ENCODE assay signal across 8 cellular contexts in genomic region chr12:49297695-49298060, GRCh38. TPM values are rescaled to one million over a fixed set of nuclear protein-coding genes. Genes with fewer than 3 reads are reported as not detected.
A peak's percentile ranks its signal among the peaks of the same experiment; 100 is the strongest.
DNase-seq lines count a peak whose midpoint lies in the region; ATAC-seq, FAIRE-seq and TF ChIP-seq lines count a peak whose summit lies in the region.
"Had no signal": no experiment of that assay in that cellular context is flagged by ENCODE, and none has a peak within 500 bp of the region (broad histone marks: within the 10 kb centered on the region; RNA-seq: fewer than 3 reads in every experiment).

No MANE protein-coding gene starts in this region.

- peaks cover 15 to 31% (median 17%) of the 10 kb centered on the region in 3 donors for H3K4me1 Mint-ChIP-seq in CD8-positive, alpha-beta memory T cell
- H3K4me1 Mint-ChIP-seq in nephron progenitor cell, result peaks cover 17% of the 10 kb centered on the region

- no peaks in the 10 kb centered on the region for H3K36me3 Mint-ChIP-seq in CD8-positive, alpha-beta memory T cell
- H3K36me3 Mint-ChIP-seq in nephron progenitor cell (ENCODE audit: low read depth), result no peaks in the 10 kb centered on the region

- no peak for TF ChIP-seq RAD21 in K562 (CRISPR knock-in tag; conservative IDR thresholded peaks at IDR 0.05 in 1 of 2, IDR thresholded peaks at IDR 0.05 in 1 of 2)

- H3K4me2 ChIP-seq in K562 (ENCODE audit: insufficient read depth, low read length), result peak overlapping the region; percentile 85

- TF ChIP-seq EP300 in K562 (IDR thresholded peaks at IDR 0.05; ENCODE audit: low read length), result no peak

- intact Hi-C loops in K562 (cut with micrococcal nuclease) (no loop called here), upper lobe of right lung (cut with DNase I) (no loop called here)

- in situ Hi-C loops in K562 (cut with MboI), result no loop called here

- no peak for DNase-seq in CD8-positive, alpha-beta memory T cell
- DNase-seq in K562 (ENCODE audit: extremely low read depth in 1 of 4, low spot score in 3 of 4), result no peak
- no peak for DNase-seq in nephron progenitor cell
- no peak for DNase-seq in NCI-H345 (lab: John Stamatoyannopoulos, UW)
- DNase-seq in upper lobe of right lung, result no peak

- no peaks in the 10 kb centered on the region for H3K9me3 Mint-ChIP-seq in CD8-positive, alpha-beta memory T cell
- no peaks in the 10 kb centered on the region for H3K9me3 Mint-ChIP-seq in nephron progenitor cell

- H3K27ac ChIP-seq in CD8-positive, alpha-beta memory T cell (ENCODE audit: low read depth, low read length), result no peak overlapping the region
- H3K27ac ChIP-seq in HUES64 (ENCODE audit: low read depth, low read length) (no peak overlapping the region), K562 (ENCODE audit: extremely low read depth, low read depth, low read length) (no peak overlapping the region), upper lobe of right lung (no peak overlapping the region)

- H3K9ac ChIP-seq in HUES64 (ENCODE audit: low read depth, low read length) (no peak overlapping the region), K562 (ENCODE audit: insufficient read depth in 1 of 2, low read depth in 2 of 2, low read length in 2 of 2) (peak overlapping the region in 1 of 2 experiments; percentile 41; a peak in 2 of 4 replicates)

- no peak for FAIRE-seq in K562 (lab: Jason Lieb, UNC)

- peaks cover 39% of the 10 kb centered on the region for H3K27me3 ChIP-seq in CD8-positive, alpha-beta memory T cell (ENCODE audit: insufficient read depth, low read length, poor library complexity, severe bottlenecking)
- H3K27me3 ChIP-seq in HUES64 (ENCODE audit: insufficient read depth, low read length), result peaks cover 74% of the 10 kb centered on the region
- H3K27me3 ChIP-seq in K562 (ENCODE audit: control insufficient read depth in 2 of 2, insufficient read depth in 2 of 2, low read length in 2 of 2), result no peaks in the 10 kb centered on the region
- H3K27me3 ChIP-seq in upper lobe of right lung, result peaks cover 50% of the 10 kb centered on the region

- no peak for TF ChIP-seq CTCF in K562 (IDR thresholded peaks at IDR 0.05 in 2 of 3, conservative IDR thresholded peaks at IDR 0.05 in 1 of 3; ENCODE audit: insufficient read depth in 2 of 3, low read depth in 1 of 3, low read length in 3 of 3)
- no peak for TF ChIP-seq CTCF in nephron progenitor cell (IDR thresholded peaks at IDR 0.05)
- no peak for TF ChIP-seq CTCF in upper lobe of right lung (IDR thresholded peaks at IDR 0.05)

- no peak overlapping the region for H3K4me3 ChIP-seq in CD8-positive, alpha-beta memory T cell (ENCODE audit: low read length)
- H3K4me3 ChIP-seq in HUES64 (ENCODE audit: low read length) (0 out of 2 replicates have a peak overlapping the region, but pooled peaks have one; percentile 35), K562 (0 out of 2 replicates have a peak overlapping the region, but pooled peaks have one; percentile 17), upper lobe of right lung (no peak overlapping the region)

- CTCF ChIA-PET in CD8-positive, alpha-beta memory T cell (lab: Charles Lee), result interaction anchor here (0.7 to 9.8 kb wide), 7 partner anchors 10 to 69 kb away, joined by 3 to 102 read pairs (median 6); partner anchors contain the start of genes DNAJC22, SPATS2 and TROAP
- CTCF ChIA-PET in K562 (lab: Yijun Ruan, JAX; ENCODE audit: low intra/inter-chr PET ratio), result interaction anchor here (0.5 to 2.0 kb wide), 2 partner anchors 44 to 163 kb away, joined by 6 to 7 read pairs; no protein-coding TSS in a partner anchor

- H4K20me1 ChIP-seq in K562 (replicated peaks; ENCODE audit: control insufficient read depth, insufficient read depth, low read length), result no peaks in the 10 kb centered on the region

- WGBS in HUES64, result 28% methylated on average over 8 of the region's 8 CpGs
- 41% methylated on average over 6 of the region's 8 CpGs for WGBS in K562 (ENCODE audit: insufficient coverage, low coverage, missing lambda C conversion rate)

- peaks cover 47 to 56% of the 10 kb centered on the region in 2 donors for H3K27me3 Mint-ChIP-seq in CD8-positive, alpha-beta memory T cell
- H3K27me3 Mint-ChIP-seq in nephron progenitor cell (ENCODE audit: low read depth, poor library complexity), result peaks cover 100% of the 10 kb centered on the region

- no peaks in the 10 kb centered on the region for H3K79me2 ChIP-seq in K562 (ENCODE audit: control insufficient read depth, insufficient read depth, low read length)

- peaks cover 10% of the 10 kb centered on the region for H3K9me1 ChIP-seq in K562 (ENCODE audit: control insufficient read depth, insufficient read depth, low read length)

- POLR2A ChIA-PET in CD8-positive, alpha-beta memory T cell (lab: Charles Lee), result no interaction called here
- POLR2A ChIA-PET in K562 (lab: Yijun Ruan, JAX), result interaction anchor here (1.1 to 2.9 kb wide), 7 partner anchors 8 to 167 kb away, joined by 4 to 10 read pairs (median 6); partner anchors contain the start of gene TROAP

- H3K36me3 ChIP-seq in CD8-positive, alpha-beta memory T cell (ENCODE audit: insufficient read depth, low read length), result no peaks in the 10 kb centered on the region
- H3K36me3 ChIP-seq in HUES64 (ENCODE audit: insufficient read depth, low read length) (no peaks in the 10 kb centered on the region), K562 (ENCODE audit: control insufficient read depth, insufficient read depth, low read length) (no peaks in the 10 kb centered on the region), upper lobe of right lung (no peaks in the 10 kb centered on the region)

- no peak overlapping the region for H3K27ac Mint-ChIP-seq in CD8-positive, alpha-beta memory T cell
- H3K27ac Mint-ChIP-seq in nephron progenitor cell, result no peak overlapping the region

- H3K9me3 ChIP-seq in CD8-positive, alpha-beta memory T cell (ENCODE audit: low read length), result no peaks in the 10 kb centered on the region
- H3K9me3 ChIP-seq in HUES64 (ENCODE audit: insufficient read depth, low read depth, low read length) (no peaks in the 10 kb centered on the region), K562 (replicated peaks; ENCODE audit: control insufficient read depth, insufficient read depth, low read depth, low read length) (no peaks in the 10 kb centered on the region), upper lobe of right lung (no peaks in the 10 kb centered on the region)

- peak overlapping the region; percentile 80 for H2AFZ ChIP-seq in K562 (ENCODE audit: low read depth, low read length)

- peak; percentile 10 for ATAC-seq in K562
- ATAC-seq in GM21717 (IDR thresholded peaks at IDR 0.05; ENCODE audit: unreplicated experiment), result no peak
- ATAC-seq in upper lobe of right lung, result no peak

- H3K4me1 ChIP-seq in CD8-positive, alpha-beta memory T cell (ENCODE audit: insufficient read depth, low read length), result peaks cover 13% of the 10 kb centered on the region
- peaks cover 14% of the 10 kb centered on the region; the same call in 1 of the 2 replicates for H3K4me1 ChIP-seq in HUES64 (ENCODE audit: insufficient read depth, low read length)
- peaks cover 19 to 61% of the 10 kb centered on the region in 2 experiments; a peak in 4 of 5 replicates for H3K4me1 ChIP-seq in K562 (replicated peaks in 1 of 2; ENCODE audit: control insufficient read depth in 2 of 2, insufficient read depth in 2 of 2, low read length in 2 of 2)
- peaks cover 21% of the 10 kb centered on the region for H3K4me1 ChIP-seq in upper lobe of right lung

- no TSS peak for BruUV-seq in K562 (replicated peaks; lab: Mats Ljungman, UMichigan)

- TF ChIP-seq POLR2A in K562 (conservative IDR thresholded peaks at IDR 0.05), result no peak

- peak overlapping the region in 5 of 7 donors; percentile 23 to 60 (median 44) for H3K4me3 Mint-ChIP-seq in CD8-positive, alpha-beta memory T cell
- H3K4me3 Mint-ChIP-seq in nephron progenitor cell, result peak overlapping the region; percentile 57

RNA-seq across cellular contexts. Expression of gene PRPH, which starts 2.7 kb away (rescaled TPM):
- not detected for total RNA-seq in CD8-positive, alpha-beta memory T cell
- not detected for polyA plus RNA-seq in CD8-positive, alpha-beta memory T cell
- polyA plus RNA-seq in HUES64 (2013, experiment 1 of 2), result 0.80 TPM
- polyA plus RNA-seq in HUES64 (2013, experiment 2 of 2), result 1.3 TPM
- total RNA-seq in K562 (2011; cell fraction: chromatin; rRNA removed; ENCODE audit: low replicate concordance), result not detected in 2 replicates
- 0.13 and 0.67 TPM in 2 replicates for total RNA-seq in K562 (2011; cell fraction: nucleolus; rRNA removed)
- total RNA-seq in K562 (2011; cell fraction: nucleoplasm; rRNA removed), result 0.81 TPM in 1 of 2 replicates, not detected in the other
- total RNA-seq in K562 (2014; rRNA removed), result 0.27 and 1.3 TPM in 2 replicates
- total RNA-seq in K562 (2014; rRNA removed; fragmentation: Illumina TruSeq; extraction: Trizol), result 0.36 and 0.51 TPM in 2 replicates
- 0.41 TPM in 1 of 2 replicates, not detected in the other for total RNA-seq in K562 (2015; rRNA removed; fragmentation: Illumina TruSeq; extraction: Trizol)
- total RNA-seq in K562 (2021), result 0.81 and 1.6 TPM in 2 replicates
- polyA plus RNA-seq in K562 (2011; rRNA removed), result 0.71 and 1.4 TPM in 2 replicates
- 1.2 and 2.7 TPM in 2 replicates for polyA plus RNA-seq in K562 (2011; cell fraction: cytosol; rRNA removed)
- 0.65 and 1.4 TPM in 2 replicates for polyA plus RNA-seq in K562 (2011; cell fraction: nucleus; rRNA removed)
- 1.1 and 4.3 TPM in 2 replicates for polyA plus RNA-seq in K562 (2012)
- 0.97 and 1.3 TPM in 2 replicates for polyA plus RNA-seq in K562 (2014; fragmentation: Illumina TruSeq; extraction: Trizol)
- 1 to 10 TPM; 1.8 to 1.9 TPM for polyA plus RNA-seq in K562 (2014; fragmentation: Nextera tagmentation; extraction: Ambion mirVana)
- polyA plus RNA-seq in K562 (2014; rRNA removed), result 1.3 TPM in 2 replicates
- 0.84 TPM in 1 of 2 replicates, not detected in the other for polyA minus RNA-seq in K562 (2011; rRNA and poly(A)+ RNA removed)
- polyA minus RNA-seq in K562 (2011; cell fraction: cytosol; rRNA and poly(A)+ RNA removed), result not detected in 2 replicates
- polyA minus RNA-seq in K562 (2011; cell fraction: nucleus; rRNA and poly(A)+ RNA removed), result not detected in 2 replicates
- not detected for total RNA-seq in upper lobe of right lung

RNA-seq across cellular contexts. Expression of gene TROAP, which starts 25.4 kb away (rescaled TPM):
- total RNA-seq in CD8-positive, alpha-beta memory T cell, result 10 to 100 TPM; 33.6 to 35.0 TPM
- 0.79 TPM for polyA plus RNA-seq in CD8-positive, alpha-beta memory T cell
- polyA plus RNA-seq in HUES64 (2013, experiment 1 of 2), result 36.7 TPM
- 39.3 TPM for polyA plus RNA-seq in HUES64 (2013, experiment 2 of 2)
- 116 and 289 TPM in 2 replicates for total RNA-seq in K562 (2011; cell fraction: chromatin; rRNA removed; ENCODE audit: low replicate concordance)
- 173 and 178 TPM in 2 replicates for total RNA-seq in K562 (2011; cell fraction: nucleolus; rRNA removed)
- total RNA-seq in K562 (2011; cell fraction: nucleoplasm; rRNA removed), result 141 and 151 TPM in 2 replicates
- 60.4 and 60.8 TPM in 2 replicates for total RNA-seq in K562 (2014; rRNA removed)
- 39.0 and 56.5 TPM in 2 replicates for total RNA-seq in K562 (2014; rRNA removed; fragmentation: Illumina TruSeq; extraction: Trizol)
- 59.2 and 59.8 TPM in 2 replicates for total RNA-seq in K562 (2015; rRNA removed; fragmentation: Illumina TruSeq; extraction: Trizol)
- 72.9 and 83.0 TPM in 2 replicates for total RNA-seq in K562 (2021)
- polyA plus RNA-seq in K562 (2011; rRNA removed), result 46.4 and 61.0 TPM in 2 replicates
- 34.7 and 45.0 TPM in 2 replicates for polyA plus RNA-seq in K562 (2011; cell fraction: cytosol; rRNA removed)
- polyA plus RNA-seq in K562 (2011; cell fraction: nucleus; rRNA removed), result 167 and 238 TPM in 2 replicates
- polyA plus RNA-seq in K562 (2012), result 67.5 and 72.2 TPM in 2 replicates
- 171 and 183 TPM in 2 replicates for polyA plus RNA-seq in K562 (2014; fragmentation: Illumina TruSeq; extraction: Trizol)
- 10 to 100 TPM; 52.1 to 53.7 TPM for polyA plus RNA-seq in K562 (2014; fragmentation: Nextera tagmentation; extraction: Ambion mirVana)
- 101 and 112 TPM in 2 replicates for polyA plus RNA-seq in K562 (2014; rRNA removed)
- polyA minus RNA-seq in K562 (2011; rRNA and poly(A)+ RNA removed), result 26.0 and 27.1 TPM in 2 replicates
- 28.1 and 36.8 TPM in 2 replicates for polyA minus RNA-seq in K562 (2011; cell fraction: cytosol; rRNA and poly(A)+ RNA removed)
- polyA minus RNA-seq in K562 (2011; cell fraction: nucleus; rRNA and poly(A)+ RNA removed), result 70.8 and 123 TPM in 2 replicates
- 0.96 TPM for total RNA-seq in upper lobe of right lung

RNA-seq across cellular contexts. Expression of gene TUBA1C, which starts 32.8 kb away (rescaled TPM):
- total RNA-seq in CD8-positive, alpha-beta memory T cell, result 100 to 1,000 TPM; 351 to 356 TPM
- polyA plus RNA-seq in CD8-positive, alpha-beta memory T cell, result 49.5 TPM
- 677 TPM for polyA plus RNA-seq in HUES64 (2013, experiment 1 of 2)
- polyA plus RNA-seq in HUES64 (2013, experiment 2 of 2), result 683 TPM
- 176 and 423 TPM in 2 replicates for total RNA-seq in K562 (2011; cell fraction: chromatin; rRNA removed; ENCODE audit: low replicate concordance)
- total RNA-seq in K562 (2011; cell fraction: nucleolus; rRNA removed), result 383 and 414 TPM in 2 replicates
- 358 and 385 TPM in 2 replicates for total RNA-seq in K562 (2011; cell fraction: nucleoplasm; rRNA removed)
- total RNA-seq in K562 (2014; rRNA removed) (755 and 1,088 TPM in 2 replicates), K562 (2014; rRNA removed; fragmentation: Illumina TruSeq; extraction: Trizol) (779 and 914 TPM in 2 replicates), K562 (2015; rRNA removed; fragmentation: Illumina TruSeq; extraction: Trizol) (912 and 926 TPM in 2 replicates), K562 (2021) (839 and 845 TPM in 2 replicates), upper lobe of right lung (113 TPM)
- polyA plus RNA-seq in K562 (2011; rRNA removed) (2,698 and 3,950 TPM in 2 replicates), K562 (2014; fragmentation: Illumina TruSeq; extraction: Trizol) (2,770 and 3,012 TPM in 2 replicates), K562 (2014; fragmentation: Nextera tagmentation; extraction: Ambion mirVana) (1,000 to 10,000 TPM in 1 of 2 experiments, 100 to 1,000 TPM in 1; 776 to 1,185 TPM), K562 (2014; rRNA removed) (1,517 and 1,660 TPM in 2 replicates)
- polyA plus RNA-seq in K562 (2011; cell fraction: cytosol; rRNA removed), result 6,167 and 6,224 TPM in 2 replicates
- polyA plus RNA-seq in K562 (2011; cell fraction: nucleus; rRNA removed), result 965 and 1,239 TPM in 2 replicates
- 1,132 and 1,153 TPM in 2 replicates for polyA plus RNA-seq in K562 (2012)
- 2,193 and 2,971 TPM in 2 replicates for polyA minus RNA-seq in K562 (2011; rRNA and poly(A)+ RNA removed)
- polyA minus RNA-seq in K562 (2011; cell fraction: cytosol; rRNA and poly(A)+ RNA removed), result 751 and 929 TPM in 2 replicates
- 192 and 360 TPM in 2 replicates for polyA minus RNA-seq in K562 (2011; cell fraction: nucleus; rRNA and poly(A)+ RNA removed)

RNA-seq across cellular contexts. Expression of gene C1QL4, which starts 39.3 kb away (rescaled TPM):
- total RNA-seq in CD8-positive, alpha-beta memory T cell, result not detected
- not detected for polyA plus RNA-seq in CD8-positive, alpha-beta memory T cell
- polyA plus RNA-seq in HUES64 (2013, experiment 1 of 2), result 1.1 TPM
- polyA plus RNA-seq in HUES64 (2013, experiment 2 of 2), result 3.9 TPM
- 0.77 and 1.9 TPM in 2 replicates for total RNA-seq in K562 (2011; cell fraction: chromatin; rRNA removed; ENCODE audit: low replicate concordance)
- 2.7 and 2.8 TPM in 2 replicates for total RNA-seq in K562 (2011; cell fraction: nucleolus; rRNA removed)
- 1.3 and 1.9 TPM in 2 replicates for total RNA-seq in K562 (2011; cell fraction: nucleoplasm; rRNA removed)
- 2.0 and 2.1 TPM in 2 replicates for total RNA-seq in K562 (2014; rRNA removed)
- 0.10 and 0.15 TPM in 2 replicates for total RNA-seq in K562 (2014; rRNA removed; fragmentation: Illumina TruSeq; extraction: Trizol)
- 0.14 and 0.23 TPM in 2 replicates for total RNA-seq in K562 (2015; rRNA removed; fragmentation: Illumina TruSeq; extraction: Trizol)
- total RNA-seq in K562 (2021), result 1.4 and 1.5 TPM in 2 replicates
- polyA plus RNA-seq in K562 (2011; rRNA removed), result 0.35 and 0.81 TPM in 2 replicates
- polyA plus RNA-seq in K562 (2011; cell fraction: cytosol; rRNA removed), result 0.75 and 1.8 TPM in 2 replicates
- polyA plus RNA-seq in K562 (2011; cell fraction: nucleus; rRNA removed), result 2.0 and 2.9 TPM in 2 replicates
- polyA plus RNA-seq in K562 (2012), result 0.64 and 1.00 TPM in 2 replicates
- polyA plus RNA-seq in K562 (2014; fragmentation: Illumina TruSeq; extraction: Trizol), result 0.31 and 0.61 TPM in 2 replicates
- polyA plus RNA-seq in K562 (2014; fragmentation: Nextera tagmentation; extraction: Ambion mirVana), result under 1 TPM; 0.08 to 0.10 TPM
- polyA plus RNA-seq in K562 (2014; rRNA removed), result 1.2 and 1.3 TPM in 2 replicates
- 0.18 TPM in 1 of 2 replicates, not detected in the other for polyA minus RNA-seq in K562 (2011; rRNA and poly(A)+ RNA removed)
- polyA minus RNA-seq in K562 (2011; cell fraction: cytosol; rRNA and poly(A)+ RNA removed), result 0.38 and 1.0 TPM in 2 replicates
- polyA minus RNA-seq in K562 (2011; cell fraction: nucleus; rRNA and poly(A)+ RNA removed), result 0.94 and 1.00 TPM in 2 replicates
- not detected for total RNA-seq in upper lobe of right lung
- total RNA-seq: ureter had no signal

RNA-seq across cellular contexts. Expression of gene DNAJC22, which starts 49.0 kb away (rescaled TPM):
- total RNA-seq in CD8-positive, alpha-beta memory T cell, result not detected
- not detected for polyA plus RNA-seq in CD8-positive, alpha-beta memory T cell
- polyA plus RNA-seq in HUES64 (2013, experiment 1 of 2), result 0.35 TPM
- polyA plus RNA-seq in HUES64 (2013, experiment 2 of 2), result 0.57 TPM
- total RNA-seq in K562 (2011; cell fraction: chromatin; rRNA removed; ENCODE audit: low replicate concordance), result 2.1 and 4.9 TPM in 2 replicates
- 2.0 and 2.3 TPM in 2 replicates for total RNA-seq in K562 (2011; cell fraction: nucleolus; rRNA removed)
- total RNA-seq in K562 (2011; cell fraction: nucleoplasm; rRNA removed), result 1.7 and 2.2 TPM in 2 replicates
- total RNA-seq in K562 (2014; rRNA removed), result 0.50 and 0.69 TPM in 2 replicates
- 0.47 and 0.99 TPM in 2 replicates for total RNA-seq in K562 (2014; rRNA removed; fragmentation: Illumina TruSeq; extraction: Trizol)
- total RNA-seq in K562 (2015; rRNA removed; fragmentation: Illumina TruSeq; extraction: Trizol), result 0.40 and 0.45 TPM in 2 replicates
- total RNA-seq in K562 (2021), result 0.62 and 0.69 TPM in 2 replicates
- 0.83 and 1.2 TPM in 2 replicates for polyA plus RNA-seq in K562 (2011; rRNA removed)
- polyA plus RNA-seq in K562 (2011; cell fraction: cytosol; rRNA removed), result 0.80 and 0.89 TPM in 2 replicates
- polyA plus RNA-seq in K562 (2011; cell fraction: nucleus; rRNA removed), result 0.98 and 2.8 TPM in 2 replicates
- polyA plus RNA-seq in K562 (2012), result 0.30 and 0.51 TPM in 2 replicates
- 0.36 and 0.61 TPM in 2 replicates for polyA plus RNA-seq in K562 (2014; fragmentation: Illumina TruSeq; extraction: Trizol)
- polyA plus RNA-seq in K562 (2014; fragmentation: Nextera tagmentation; extraction: Ambion mirVana), result under 1 TPM; 0.10 to 0.15 TPM
- polyA plus RNA-seq in K562 (2014; rRNA removed), result 0.36 and 0.98 TPM in 2 replicates
- polyA minus RNA-seq in K562 (2011; rRNA and poly(A)+ RNA removed), result 0.57 and 0.84 TPM in 2 replicates
- polyA minus RNA-seq in K562 (2011; cell fraction: cytosol; rRNA and poly(A)+ RNA removed), result 0.73 and 0.95 TPM in 2 replicates
- 0.33 and 0.67 TPM in 2 replicates for polyA minus RNA-seq in K562 (2011; cell fraction: nucleus; rRNA and poly(A)+ RNA removed)
- total RNA-seq in upper lobe of right lung, result 0.67 TPM

Comparison
In these comparisons a context has a peak if more than half of its experiments do, and no peak if none do; other contexts are left out.
1. H3K4me3 ChIP-seq: peak in HUES64 (single experiment) and K562 (single experiment); none in CD8-positive, alpha-beta memory T cell (single experiment) and upper lobe of right lung (single experiment).
2. RNA of gene TROAP, which starts 25.4 kb away (total RNA-seq): 39.0 to 289 TPM in K562 and 33.6 to 35.0 TPM in CD8-positive, alpha-beta memory T cell; 0.96 TPM in upper lobe of right lung (single experiment); every median in the first group is over 10 times any median in the second.